12 cellular contexts compared by ENCODE assay signal in the genomic region with DNA sequence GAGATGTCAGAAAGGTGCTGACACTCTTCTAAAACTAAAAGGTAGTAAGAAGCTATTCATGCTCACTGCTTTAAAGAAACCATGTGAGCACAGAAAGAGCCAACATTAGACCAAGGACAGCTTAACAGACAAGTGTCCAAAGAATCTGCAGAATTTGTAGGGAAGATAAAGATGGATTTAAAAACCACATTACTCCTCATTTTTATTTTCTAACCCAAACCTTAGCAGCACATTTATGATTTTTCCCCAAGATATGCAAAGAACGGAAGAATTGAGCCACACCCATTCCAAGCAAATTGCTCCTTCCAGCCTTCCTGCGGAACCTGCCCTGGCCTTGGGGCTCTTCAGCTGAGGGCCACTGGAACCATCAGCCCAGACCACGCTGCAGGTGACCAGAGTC. TPM values are rescaled to one million over a fixed set of nuclear protein-coding genes. Genes with fewer than 3 reads are reported as not detected.
A peak's percentile ranks its signal among the peaks of the same experiment; 100 is the strongest.
DNase-seq lines count a peak whose midpoint lies in the region; ATAC-seq and TF ChIP-seq lines count a peak whose summit lies in the region.
"Had no signal": no experiment of that assay in that cellular context is flagged by ENCODE, and none has a peak within 500 bp of the region (broad histone marks: within the 10 kb centered on the region; RNA-seq: fewer than 3 reads in every experiment).

No MANE protein-coding gene starts in this region.

- peaks cover 4% of the 10 kb centered on the region for H3K9me3 Mint-ChIP-seq in stimulated activated naive CD8-positive, alpha-beta T cell treated with anti-CD3 and anti-CD28 coated beads, Interleukin-15, Interleukin-2, amounts not matched to agents 100 ng/mL and 50 ng/mL, for 24 hours
- H3K9me3 Mint-ChIP-seq in activated naive CD8-positive, alpha-beta T cell (ENCODE audit: low read depth) = peaks cover 10% of the 10 kb centered on the region
- peaks cover 0 to 6% (median 0%) of the 10 kb centered on the region in 11 donors for H3K9me3 Mint-ChIP-seq in naive thymus-derived CD4-positive, alpha-beta T cell
- no peaks in the 10 kb centered on the region for H3K9me3 Mint-ChIP-seq in type B pancreatic cell

- H3K4me1 Mint-ChIP-seq in stimulated activated naive CD8-positive, alpha-beta T cell treated with anti-CD3 and anti-CD28 coated beads, Interleukin-15, Interleukin-2, amounts not matched to agents 100 ng/mL and 50 ng/mL, for 24 hours (ENCODE audit: low read depth) = peaks cover 97% of the 10 kb centered on the region
- H3K4me1 Mint-ChIP-seq in activated naive CD8-positive, alpha-beta T cell (ENCODE audit: low read depth) = peaks cover 98% of the 10 kb centered on the region
- H3K4me1 Mint-ChIP-seq in naive thymus-derived CD4-positive, alpha-beta T cell = peaks cover 75 to 100% (median 98%) of the 10 kb centered on the region in 7 donors
- peaks cover 71% of the 10 kb centered on the region for H3K4me1 Mint-ChIP-seq in type B pancreatic cell (ENCODE audit: unreplicated experiment)

- H3K27me3 Mint-ChIP-seq in stimulated activated naive CD8-positive, alpha-beta T cell treated with anti-CD3 and anti-CD28 coated beads, Interleukin-15, Interleukin-2, amounts not matched to agents 100 ng/mL and 50 ng/mL, for 24 hours = no peaks in the 10 kb centered on the region
- H3K27me3 Mint-ChIP-seq in activated naive CD8-positive, alpha-beta T cell = no peaks in the 10 kb centered on the region
- no peaks in the 10 kb centered on the region for H3K27me3 Mint-ChIP-seq in naive thymus-derived CD4-positive, alpha-beta T cell
- H3K27me3 Mint-ChIP-seq in type B pancreatic cell = no peaks in the 10 kb centered on the region

- DNase-seq in stimulated activated naive CD8-positive, alpha-beta T cell treated with anti-CD3 and anti-CD28 coated beads, Interleukin-15, Interleukin-2, amounts not matched to agents 100 U/mL and 50 U/mL, for 24 hours = no peak
- DNase-seq in naive thymus-derived CD4-positive, alpha-beta T cell = no peak
- DNase-seq in NAMALWA (ENCODE audit: low spot score) (no peak), amygdala (lab: John Stamatoyannopoulos, UW) (no peak), type B pancreatic cell (ENCODE audit: extremely low spot score, unreplicated experiment) (no peak)
- DNase-seq: MM.1S, SK-N-SH had no signal

- POLR2A ChIA-PET in naive thymus-derived CD4-positive, alpha-beta T cell (lab: Charles Lee) = interaction anchor here (0.7 to 7.5 kb wide), 7 partner anchors 9 to 43 kb away, joined by 3 to 68 read pairs (median 5); partner anchors contain the start of gene MBP

- H3K36me3 ChIP-seq in naive thymus-derived CD4-positive, alpha-beta T cell (ENCODE audit: control insufficient read depth in 2 of 3, insufficient read depth in 3 of 3, low read length in 3 of 3) = peaks cover 0 to 9% (median 0%) of the 10 kb centered on the region in 3 experiments
- H3K36me3 ChIP-seq: pancreas had no signal

- H3K4me3 Mint-ChIP-seq in stimulated activated naive CD8-positive, alpha-beta T cell treated with anti-CD3 and anti-CD28 coated beads, Interleukin-15, Interleukin-2, amounts not matched to agents 100 ng/mL and 50 ng/mL, for 24 hours = peak overlapping the region; percentile 36
- peak overlapping the region; percentile 57 for H3K4me3 Mint-ChIP-seq in activated naive CD8-positive, alpha-beta T cell
- H3K4me3 Mint-ChIP-seq in naive thymus-derived CD4-positive, alpha-beta T cell = peak overlapping the region; percentile 48 to 92 (median 76)
- no peak overlapping the region for H3K4me3 Mint-ChIP-seq in type B pancreatic cell

- ATAC-seq in stimulated activated naive CD8-positive, alpha-beta T cell treated with anti-CD3 and anti-CD28 coated beads, Interleukin-15, Interleukin-2, amounts not matched to agents 100 U/mL and 50 U/mL, for 24 hours = no peak
- ATAC-seq in naive thymus-derived CD4-positive, alpha-beta T cell = no peak
- ATAC-seq in HG03439 (IDR thresholded peaks at IDR 0.05; ENCODE audit: unreplicated experiment) = no peak
- ATAC-seq: HCT116, pancreas had no signal

- H3K4me3 ChIP-seq in naive thymus-derived CD4-positive, alpha-beta T cell (ENCODE audit: low read length) = peak overlapping the region; percentile 22
- H3K4me3 ChIP-seq: pancreas had no signal

- peak overlapping the region; percentile 70 for H3K27ac ChIP-seq in naive thymus-derived CD4-positive, alpha-beta T cell (ENCODE audit: low read depth, low read length)
- H3K27ac ChIP-seq: pancreas had no signal

- H3K9me3 ChIP-seq in naive thymus-derived CD4-positive, alpha-beta T cell (ENCODE audit: control insufficient read depth in 2 of 3, low read length in 3 of 3) = no peaks in the 10 kb centered on the region
- H3K9me3 ChIP-seq: pancreas, SK-N-SH had no signal

- peak overlapping the region; percentile 75 for H3K27ac Mint-ChIP-seq in stimulated activated naive CD8-positive, alpha-beta T cell treated with anti-CD3 and anti-CD28 coated beads, Interleukin-15, Interleukin-2, amounts not matched to agents 100 ng/mL and 50 ng/mL, for 24 hours
- peak overlapping the region; percentile 88 for H3K27ac Mint-ChIP-seq in activated naive CD8-positive, alpha-beta T cell
- peak overlapping the region; percentile 85 to 99 (median 97) for H3K27ac Mint-ChIP-seq in naive thymus-derived CD4-positive, alpha-beta T cell
- H3K27ac Mint-ChIP-seq in type B pancreatic cell = no peak overlapping the region

- intact Hi-C loops in naive thymus-derived CD4-positive, alpha-beta T cell (cut with micrococcal nuclease) = loop anchor here (1.0 to 10.0 kb wide), 7 partner anchors 10 to 613 kb away; partner anchors contain the start of gene MBP (in 1 of the 2)

- CTCF ChIA-PET in naive thymus-derived CD4-positive, alpha-beta T cell (lab: Charles Lee) = interaction anchor here (0.6 to 1.8 kb wide), 3 partner anchors 16 to 106 kb away, joined by 3 to 7 read pairs (median 3); no protein-coding TSS in a partner anchor

- no peak for TF ChIP-seq CTCF in type B pancreatic cell (conservative IDR thresholded peaks at IDR 0.05)

- peaks cover 54% of the 10 kb centered on the region for H3K36me3 Mint-ChIP-seq in stimulated activated naive CD8-positive, alpha-beta T cell treated with anti-CD3 and anti-CD28 coated beads, Interleukin-15, Interleukin-2, amounts not matched to agents 100 ng/mL and 50 ng/mL, for 24 hours (ENCODE audit: low read depth)
- H3K36me3 Mint-ChIP-seq in activated naive CD8-positive, alpha-beta T cell = peaks cover 23% of the 10 kb centered on the region
- peaks cover 11 to 53% (median 18%) of the 10 kb centered on the region in 5 donors for H3K36me3 Mint-ChIP-seq in naive thymus-derived CD4-positive, alpha-beta T cell
- H3K36me3 Mint-ChIP-seq in type B pancreatic cell = peaks cover 11% of the 10 kb centered on the region

- H3K4me1 ChIP-seq in naive thymus-derived CD4-positive, alpha-beta T cell (ENCODE audit: control insufficient read depth in 2 of 2, insufficient read depth in 2 of 2, low read length in 2 of 2) = peaks cover 85 to 88% of the 10 kb centered on the region in 2 donors

- H3K27me3 ChIP-seq in naive thymus-derived CD4-positive, alpha-beta T cell (ENCODE audit: control insufficient read depth in 2 of 2, insufficient read depth in 2 of 2, low read length in 2 of 2) = no peaks in the 10 kb centered on the region
- H3K27me3 ChIP-seq: pancreas had no signal

RNA-seq across cellular contexts. Expression of gene MBP, which starts 26.9 kb away (rescaled TPM):
- 100 to 1,000 TPM in 3 of 5 experiments, 10 to 100 TPM in 2; 88.3 to 152 (median 116) TPM for total RNA-seq in naive thymus-derived CD4-positive, alpha-beta T cell
- polyA plus RNA-seq in naive thymus-derived CD4-positive, alpha-beta T cell = 100 to 1,000 TPM in 1 of 2 donors, 10 to 100 TPM in 1; 96.4 to 107 TPM
- total RNA-seq in type B pancreatic cell (ENCODE audit: low replicate concordance) = 14.5 and 34.0 TPM in 2 replicates
